Comparison of ENCODE assay signal across 13 cellular contexts in genomic region chr21:26127918-26128317, GRCh38. TPM values are rescaled to one million over a fixed set of nuclear protein-coding genes. Genes with fewer than 3 reads are reported as not detected.
DNase-seq lines count a peak whose midpoint lies in the region; ATAC-seq lines count a peak whose summit lies in the region.
"Had no signal": no experiment of that assay in that cellular context is flagged by ENCODE, and none has a peak within 500 bp of the region (broad histone marks: within the 10 kb centered on the region; RNA-seq: fewer than 3 reads in every experiment).

No MANE protein-coding gene starts in this region.

- DNase-seq in Right ventricle myocardium inferior (ENCODE audit: missing footprints) (no peak), cardiac septum (ENCODE audit: low spot score) (no peak), fibroblast of gingiva (ENCODE audit: low read depth) (peak; percentile 40), mesenchymal stem cell (peak; percentile 91), aorta (no peak), iPS-NIHi7 (ENCODE audit: extremely low spot score) (no peak), cortex of kidney (lab: John Stamatoyannopoulos, UW) (no peak)
- DNase-seq: 8988T; activated CD4-positive, alpha-beta memory T cell treated with anti-CD3 and anti-CD28 coated beads, Interleukin-2, amount 10 ng/mL, durations not matched to agents 7 days and 5 days; activated naive CD8-positive, alpha-beta T cell treated with anti-CD3 and anti-CD28 coated beads, Interleukin-2, amount 10 ng/mL, durations not matched to agents 7 days and 5 days; NCI-H446 treated with DMSO at 0.1 percent for 48 hours; stomach had no signal

- H2BK5ac ChIP-seq in mesenchymal stem cell (ENCODE audit: low read depth, low read length, poor library complexity, severe bottlenecking) = no peak overlapping the region

- no peak overlapping the region for H3K23ac ChIP-seq in mesenchymal stem cell (ENCODE audit: low read length in 2 of 2)

- no peak overlapping the region for H2BK12ac ChIP-seq in mesenchymal stem cell (ENCODE audit: low read length in 2 of 2)

- H3K9me3 ChIP-seq in mesenchymal stem cell (ENCODE audit: control insufficient read depth, low read length) = no peaks in the 10 kb centered on the region
- no peaks in the 10 kb centered on the region for H3K9me3 ChIP-seq in aorta (ENCODE audit: control insufficient read depth, low read length)
- H3K9me3 ChIP-seq: stomach had no signal

- peak overlapping the region; percentile 49 for H3K4me2 ChIP-seq in mesenchymal stem cell (ENCODE audit: low read length, poor library complexity, severe bottlenecking)

- ATAC-seq in Right ventricle myocardium inferior (peak; percentile 40), aorta (ENCODE audit: low FRiP score) (peak; percentile 48), GM19455 (IDR thresholded peaks at IDR 0.05; ENCODE audit: unreplicated experiment) (no peak)

- no peak overlapping the region for H4K91ac ChIP-seq in mesenchymal stem cell (ENCODE audit: low read length)

- H3K36me3 ChIP-seq in mesenchymal stem cell (ENCODE audit: control insufficient read depth in 1 of 2, insufficient read depth in 2 of 2, low read depth in 1 of 2, low read length in 2 of 2) (peaks cover 0 to 31% of the 10 kb centered on the region in 2 experiments), aorta (ENCODE audit: control insufficient read depth in 1 of 2, insufficient read depth in 2 of 2, low read length in 1 of 2) (no peaks in the 10 kb centered on the region)
- H3K36me3 ChIP-seq: stomach had no signal

- no peak overlapping the region for H2BK15ac ChIP-seq in mesenchymal stem cell (ENCODE audit: low read depth, poor library complexity, severe bottlenecking)

- peaks cover 7% of the 10 kb centered on the region for H3K79me1 ChIP-seq in mesenchymal stem cell (replicated peaks; ENCODE audit: low read length, poor library complexity, severe bottlenecking)

- no peak overlapping the region for H3K4me3 ChIP-seq in mesenchymal stem cell (ENCODE audit: insufficient read depth in 1 of 2, low read depth in 1 of 2, low read length in 2 of 2)
- no peak overlapping the region for H3K4me3 ChIP-seq in aorta (ENCODE audit: low read length in 2 of 2)
- H3K4me3 ChIP-seq: stomach had no signal

- no peak overlapping the region for H2AFZ ChIP-seq in mesenchymal stem cell (ENCODE audit: low read depth, low read length)

- H4K8ac ChIP-seq in mesenchymal stem cell (ENCODE audit: low read length) = no peak overlapping the region

- 7% methylated on average over 5 of the region's 6 CpGs for WGBS in mesenchymal stem cell
- 14 to 17% methylated on average over 6 of the region's 6 CpGs for whole genome bisulfite sequencing in aorta, 2 donors

- no peak overlapping the region for H3K14ac ChIP-seq in mesenchymal stem cell (ENCODE audit: low read length in 2 of 2)

- H2AK5ac ChIP-seq in mesenchymal stem cell (ENCODE audit: low read length, severe bottlenecking) = no peak overlapping the region

- H3K27me3 ChIP-seq in mesenchymal stem cell (ENCODE audit: control insufficient read depth in 1 of 2, insufficient read depth in 1 of 2, low read length in 2 of 2) (no peaks in the 10 kb centered on the region), aorta (ENCODE audit: control insufficient read depth in 1 of 2, insufficient read depth in 2 of 2, low read length in 1 of 2) (no peaks in the 10 kb centered on the region)
- H3K27me3 ChIP-seq: stomach had no signal

- H3K4me1 ChIP-seq in mesenchymal stem cell (ENCODE audit: control insufficient read depth, insufficient read depth, low read depth, low read length) (peaks cover 10% of the 10 kb centered on the region), aorta (ENCODE audit: control insufficient read depth in 1 of 2, insufficient read depth in 2 of 2, low read length in 2 of 2) (peaks cover 4 to 7% of the 10 kb centered on the region in 2 donors)

- H2BK120ac ChIP-seq in mesenchymal stem cell (ENCODE audit: low read depth, low read length) = no peak overlapping the region

- H3K27ac ChIP-seq in mesenchymal stem cell (ENCODE audit: low read length, poor library complexity, severe bottlenecking) = peak overlapping the region; percentile 2
- no peak overlapping the region for H3K27ac ChIP-seq in aorta (ENCODE audit: low read depth in 1 of 2, low read length in 2 of 2)

- no peak overlapping the region for H3K18ac ChIP-seq in mesenchymal stem cell (ENCODE audit: low read depth in 1 of 2, low read length in 2 of 2)

- H3K4ac ChIP-seq in mesenchymal stem cell (ENCODE audit: low read depth in 1 of 2, low read length in 2 of 2) = no peak overlapping the region

- intact Hi-C loops in Right ventricle myocardium inferior (cut with DNase I) (loop anchor here (5.0 kb wide), 1 partner anchor 39 kb away; no protein-coding TSS in a partner anchor), cardiac septum (cut with DNase I) (no loop called here), aorta (cut with DNase I) (no loop called here)

- H3K9ac ChIP-seq in mesenchymal stem cell (ENCODE audit: low read length) = no peak overlapping the region

RNA-seq across cellular contexts. Expression of gene APP, which starts 42.7 kb away (rescaled TPM):
- total RNA-seq in Right ventricle myocardium inferior = 321 TPM
- total RNA-seq in cardiac septum = 334 TPM
- 698 TPM for polyA plus RNA-seq in mesenchymal stem cell (2013, experiment 1 of 2)
- 694 TPM for polyA plus RNA-seq in mesenchymal stem cell (2013, experiment 2 of 2)
- total RNA-seq in aorta = 100 to 1,000 TPM; 507 to 581 TPM
- polyA plus RNA-seq in aorta = 100 to 1,000 TPM; 149 to 235 TPM

Comparison
In these comparisons a context has a peak if more than half of its experiments do, and no peak if none do; other contexts are left out.
1. DNase-seq: peak in fibroblast of gingiva (single experiment) and mesenchymal stem cell (single experiment); none in Right ventricle myocardium inferior (single experiment), cardiac septum (single experiment), aorta (0 of 2), iPS-NIHi7 (single experiment) and cortex of kidney (single experiment).